ENCODE assay signal across 12 cellular contexts in the genomic region with DNA sequence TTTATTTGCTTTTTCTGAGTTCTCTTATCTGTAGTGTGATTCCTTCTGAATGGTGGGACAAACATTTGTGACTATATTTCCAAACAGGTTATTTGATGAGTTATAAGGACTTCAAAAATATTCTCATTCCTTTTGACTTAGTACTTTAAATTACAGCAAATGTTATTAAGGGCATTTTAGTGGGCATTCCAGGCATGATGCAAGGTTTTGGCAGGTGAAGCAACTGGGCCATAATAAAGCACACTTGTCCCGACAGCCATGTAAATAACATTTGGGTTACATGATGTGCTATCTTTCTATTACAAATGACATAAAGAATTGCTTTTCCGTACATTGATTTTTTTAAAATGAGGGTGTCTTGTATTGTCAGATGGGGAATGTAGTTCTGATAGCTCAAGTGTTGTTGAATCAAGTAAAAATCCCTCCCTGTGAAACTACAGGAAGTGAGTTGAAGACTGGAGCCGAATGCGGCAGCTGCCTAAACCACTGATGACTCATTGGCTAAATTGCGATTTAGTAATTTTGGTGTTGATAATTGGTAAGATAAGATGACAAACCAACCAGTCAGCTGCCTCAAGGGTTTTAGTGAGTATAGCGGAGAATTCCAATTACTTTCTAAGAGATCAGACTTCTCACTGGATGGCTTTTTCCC.
DNase-seq lines count a peak whose midpoint lies in the region; ATAC-seq, FAIRE-seq and TF ChIP-seq lines count a peak whose summit lies in the region.
"Had no signal": no experiment of that assay in that cellular context is flagged by ENCODE, and none has a peak within 500 bp of the region (broad histone marks: within the 10 kb centered on the region; RNA-seq: fewer than 3 reads in every experiment).

No MANE protein-coding gene starts in this region.

- no peaks in the 10 kb centered on the region for H3K36me3 Mint-ChIP-seq in MCF 10A (ENCODE audit: insufficient read depth, unreplicated experiment)
- H3K36me3 Mint-ChIP-seq: brain had no signal

- H3K27me3 Mint-ChIP-seq in MCF 10A (ENCODE audit: insufficient read depth, unreplicated experiment) = no peaks in the 10 kb centered on the region

- no peaks in the 10 kb centered on the region for H3K4me1 ChIP-seq in breast epithelium
- H3K4me1 ChIP-seq: BLaER1 had no signal

- no peaks in the 10 kb centered on the region for H3K9me3 Mint-ChIP-seq in MCF 10A (ENCODE audit: unreplicated experiment)

- H3K4me3 Mint-ChIP-seq in MCF 10A (ENCODE audit: unreplicated experiment) = peak overlapping the region; percentile 5
- H3K4me3 Mint-ChIP-seq: brain had no signal

- FAIRE-seq in urothelium cell line (lab: Jason Lieb, UNC) = no peak

- H3K4me3 ChIP-seq in breast epithelium = no peak overlapping the region
- H3K4me3 ChIP-seq in cardiac fibroblast (replicated peaks in 1 of 2; ENCODE audit: low read depth in 2 of 2, low read length in 2 of 2) = no peak overlapping the region
- H3K4me3 ChIP-seq: BLaER1, ovary had no signal

- BruUV-seq in MCF 10A (replicated peaks; lab: Mats Ljungman, UMichigan) = TSS peak; percentile 96

- POLR2A ChIA-PET in MCF 10A (lab: Yijun Ruan, JAX) = interaction anchor here (0.5 to 1.2 kb wide), 5 partner anchors 9 to 975 kb away, joined by 3 to 4 read pairs (median 4); no protein-coding TSS in a partner anchor

- no peak for ATAC-seq in HG02623 (IDR thresholded peaks at IDR 0.05; ENCODE audit: unreplicated experiment)

- TF ChIP-seq CTCF in MCF 10A (IDR thresholded peaks at IDR 0.05; ENCODE audit: unreplicated experiment) = no peak
- TF ChIP-seq CTCF in breast epithelium (IDR thresholded peaks at IDR 0.05) = no peak
- TF ChIP-seq CTCF in cardiac fibroblast (IDR thresholded peaks at IDR 0.05; ENCODE audit: low read depth, low read length) = no peak

- H3K27ac Mint-ChIP-seq in MCF 10A (ENCODE audit: low read depth, unreplicated experiment) = peak overlapping the region; percentile 23
- H3K27ac Mint-ChIP-seq: brain had no signal

- TF ChIP-seq POLR2A in breast epithelium (IDR thresholded peaks at IDR 0.05) = no peak

- DNase-seq in MCF 10A (ENCODE audit: unreplicated experiment) (peak; percentile 88), breast epithelium (ENCODE audit: low spot score in 2 of 2) (no peak), NCI-H69 (lab: John Stamatoyannopoulos, UW) (peak; percentile 83), cardiac fibroblast (ENCODE audit: low read depth in 2 of 2) (peak; percentile 7 to 13), urothelium cell line (ENCODE audit: low spot score) (peak; percentile 48), GM03348 (ENCODE audit: low spot score) (no peak), cortex of kidney (lab: John Stamatoyannopoulos, UW) (no peak)
- DNase-seq: NCI-H526, ovary had no signal

- no peaks in the 10 kb centered on the region for H3K36me3 ChIP-seq in breast epithelium
- H3K36me3 ChIP-seq: BLaER1, ovary had no signal

- CTCF ChIA-PET in MCF 10A (lab: Yijun Ruan, JAX) = no interaction called here

- no peak overlapping the region for H3K27ac ChIP-seq in breast epithelium
- H3K27ac ChIP-seq: BLaER1, ovary had no signal

- intact Hi-C loops in MCF 10A (cut with micrococcal nuclease) (no loop called here), breast epithelium (cut with DNase I; ENCODE audit: low total_unique reads) (no loop called here)

- no peaks in the 10 kb centered on the region for H3K27me3 ChIP-seq in breast epithelium
- H3K27me3 ChIP-seq: BLaER1, ovary had no signal

- H3K4me1 Mint-ChIP-seq in MCF 10A (ENCODE audit: insufficient read depth, unreplicated experiment) = peaks cover 26% of the 10 kb centered on the region
- H3K4me1 Mint-ChIP-seq: brain had no signal

- no peaks in the 10 kb centered on the region for H3K9me3 ChIP-seq in breast epithelium
- H3K9me3 ChIP-seq: BLaER1, ovary had no signal

Comparison
In these comparisons a context has a peak if more than half of its experiments do, and no peak if none do; other contexts are left out.
1. DNase-seq: peak in MCF 10A (single experiment), NCI-H69 (single experiment), cardiac fibroblast (2 of 2) and urothelium cell line (single experiment); none in breast epithelium (0 of 2), GM03348 (single experiment) and cortex of kidney (single experiment).